27 cellular contexts compared by ENCODE assay signal in the genomic region with DNA sequence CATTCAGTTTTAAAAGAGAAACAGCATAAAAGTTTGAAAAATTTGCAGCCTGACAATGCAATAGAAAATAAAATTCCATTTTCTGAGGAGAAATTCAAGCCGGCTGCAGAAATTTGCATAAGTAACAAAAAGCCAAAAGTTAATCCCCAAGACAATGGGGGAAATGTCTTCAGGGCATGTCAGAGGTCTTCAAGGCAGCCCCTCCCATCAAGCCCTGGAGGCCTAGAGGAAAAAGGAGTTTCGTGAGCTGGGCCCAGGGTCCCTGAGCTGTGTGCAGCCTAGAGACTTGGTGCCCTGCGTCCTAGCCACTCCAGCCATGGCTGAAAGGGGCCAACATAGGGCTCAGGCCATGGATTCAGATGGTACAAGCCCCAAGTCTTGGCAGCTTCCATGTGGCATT.
"Had no signal": no experiment of that assay in that cellular context is flagged by ENCODE, and none has a peak within 500 bp of the region (broad histone marks: within the 10 kb centered on the region; RNA-seq: fewer than 3 reads in every experiment).

No MANE protein-coding gene starts in this region.

- H3K4me1 ChIP-seq: pancreas, psoas muscle, right lobe of liver, sigmoid colon, tibial nerve, upper lobe of right lung, uterus had no signal

- H3K27me3 Mint-ChIP-seq: natural killer cell treated with Interleukin-12 subunit alpha and Interleukin-12 subunit beta and Interleukin-15 and Interleukin-18, amount 100 ng/mL, for 72 hours; stimulated activated naive B cell treated with anti-CD40 and anti-IgM and Interleukin-4, amounts not matched to agents 10 μg/mL and 1 μg/mL and 100 μg/mL, for 72 hours; stimulated activated naive CD8-positive, alpha-beta T cell treated with anti-CD3 and anti-CD28 coated beads, Interleukin-15, Interleukin-2, amounts not matched to agents 100 ng/mL and 50 ng/mL, for 24 hours had no signal

- DNase-seq: naive thymus-derived CD8-positive, alpha-beta T cell; nephron progenitor cell; nucleus accumbens; pancreas; psoas muscle; right cardiac atrium; right lobe of liver; sigmoid colon; small intestine; stimulated activated CD4-positive, alpha-beta T cell treated with anti-CD3 and anti-CD28 coated beads, Interleukin-15, amount 100 ng/mL, for 24 hours; stimulated activated CD4-positive, alpha-beta T cell treated with anti-CD3 and anti-CD28 coated beads, Interleukin-2, amount 100 ng/mL, for 24 hours; stimulated activated CD4-positive, alpha-beta T cell treated with anti-CD3 and anti-CD28 coated beads, Interleukin-2, amount 100 ng/mL, for 48 hours; stimulated activated CD4-positive, alpha-beta T cell treated with anti-CD3 and anti-CD28 coated beads, Interleukin-4, amount 100 ng/mL, for 24 hours; stimulated activated naive B cell treated with anti-CD40 and anti-IgM and Interleukin-4, amounts not matched to agents 10 μg/mL and 1 μg/mL and 100 μg/mL, for 72 hours; stimulated activated naive CD4-positive, alpha-beta T cell treated with Interleukin-2 at 50 U/mL for 16 hours; stomach; thyroid gland; trophoblast cell; upper lobe of right lung; uterus had no signal

- H3K27me3 ChIP-seq: neutrophil, pancreas, right lobe of liver, sigmoid colon, stomach, thyroid gland, tibial nerve, upper lobe of right lung, uterus had no signal

- H3K27ac ChIP-seq: neutrophil, pancreas, psoas muscle, right lobe of liver, sigmoid colon, stomach, thoracic aorta, thyroid gland, tibial nerve, upper lobe of right lung, uterus had no signal

- H3K9me3 Mint-ChIP-seq: natural killer cell treated with Interleukin-12 subunit alpha and Interleukin-12 subunit beta and Interleukin-15 and Interleukin-18, amount 100 ng/mL, for 72 hours; nephron progenitor cell; neural crest cell; stimulated activated effector memory CD8-positive, alpha-beta T cell treated with anti-CD3 and anti-CD28 coated beads, Interleukin-12 subunit alpha, Interleukin-12 subunit beta, amount 100 ng/mL, for 72 hours; stimulated activated naive B cell treated with anti-CD40 and anti-IgM and Interleukin-4, amounts not matched to agents 10 μg/mL and 1 μg/mL and 100 μg/mL, for 72 hours; stimulated activated naive CD8-positive, alpha-beta T cell treated with anti-CD3 and anti-CD28 coated beads, Interleukin-15, Interleukin-2, amounts not matched to agents 100 ng/mL and 50 ng/mL, for 24 hours had no signal

- H3K4me3 ChIP-seq: pancreas, psoas muscle, right lobe of liver, sigmoid colon, stomach, thoracic aorta, thyroid gland, tibial nerve, upper lobe of right lung, uterus had no signal

- H3K36me3 ChIP-seq: neutrophil, pancreas, thoracic aorta, thyroid gland, uterus had no signal

- H3K4me3 Mint-ChIP-seq: naive thymus-derived CD8-positive, alpha-beta T cell; natural killer cell treated with Interleukin-12 subunit alpha and Interleukin-12 subunit beta and Interleukin-15 and Interleukin-18, amount 100 ng/mL, for 72 hours; nephron progenitor cell; neural crest cell; stimulated activated effector memory CD8-positive, alpha-beta T cell treated with anti-CD3 and anti-CD28 coated beads, Interleukin-12 subunit alpha, Interleukin-12 subunit beta, amount 100 ng/mL, for 72 hours; stimulated activated naive B cell treated with anti-CD40 and anti-IgM and Interleukin-4, amounts not matched to agents 10 μg/mL and 1 μg/mL and 100 μg/mL, for 72 hours; stimulated activated naive CD8-positive, alpha-beta T cell treated with anti-CD3 and anti-CD28 coated beads, Interleukin-15, Interleukin-2, amounts not matched to agents 100 ng/mL and 50 ng/mL, for 24 hours had no signal

- H3K4me1 Mint-ChIP-seq: nephron progenitor cell had no signal

- H3K27ac Mint-ChIP-seq: naive thymus-derived CD8-positive, alpha-beta T cell; natural killer cell treated with Interleukin-12 subunit alpha and Interleukin-12 subunit beta and Interleukin-15 and Interleukin-18, amount 100 ng/mL, for 72 hours; stimulated activated effector memory CD8-positive, alpha-beta T cell treated with anti-CD3 and anti-CD28 coated beads, Interleukin-12 subunit alpha, Interleukin-12 subunit beta, amount 100 ng/mL, for 72 hours; stimulated activated naive B cell treated with anti-CD40 and anti-IgM and Interleukin-4, amounts not matched to agents 10 μg/mL and 1 μg/mL and 100 μg/mL, for 72 hours; stimulated activated naive CD8-positive, alpha-beta T cell treated with anti-CD3 and anti-CD28 coated beads, Interleukin-15, Interleukin-2, amounts not matched to agents 100 ng/mL and 50 ng/mL, for 24 hours had no signal

- H3K9me3 ChIP-seq: neutrophil, pancreas, psoas muscle, right lobe of liver, sigmoid colon, stomach, thoracic aorta, thyroid gland, tibial nerve, upper lobe of right lung, uterus had no signal
